Comparison of ENCODE assay signal across 15 cellular contexts in genomic region chr17:43014020-43014615, GRCh38. TPM values are rescaled to one million over a fixed set of nuclear protein-coding genes. Genes with fewer than 3 reads are reported as not detected.
DNase-seq lines count a peak whose midpoint lies in the region; ATAC-seq, FAIRE-seq and TF ChIP-seq lines count a peak whose summit lies in the region.
"Had no signal": no experiment of that assay in that cellular context is flagged by ENCODE, and none has a peak within 500 bp of the region (broad histone marks: within the 10 kb centered on the region; RNA-seq: fewer than 3 reads in every experiment).

No MANE protein-coding gene starts in this region.

- H2BK120ac ChIP-seq in H1 (replicated peaks; ENCODE audit: low read depth, low read length) = no peak overlapping the region

- WGBS in H1 (ENCODE audit: extremely low coverage in 1 of 2, insufficient coverage in 1 of 2, insufficient read length in 1 of 2, insufficient replicate concordance in 2 of 2, low coverage in 1 of 2, low lambda C conversion rate in 2 of 2, missing lambda C conversion rate in 1 of 2), 2 experiments = 92% methylated on average over 12 of the region's 12 CpGs; no CpG with 5 or more reads in 1 of the 2 experiments

- no peak overlapping the region for H2AFZ ChIP-seq in H1 (ENCODE audit: low read length)

- no peaks in the 10 kb centered on the region for H3K27me3 Mint-ChIP-seq in activated CD4-positive, alpha-beta T cell treated with anti-CD3 and anti-CD28 coated beads, Interleukin-2, amount 10 ng/mL, durations not matched to agents 24 days and 14 days
- H3K27me3 Mint-ChIP-seq in activated CD4-positive, alpha-beta T cell treated with anti-CD3 and anti-CD28 coated beads for 36 hours = no peaks in the 10 kb centered on the region
- H3K27me3 Mint-ChIP-seq in nephron progenitor cell (ENCODE audit: low read depth, poor library complexity) = peaks cover 2% of the 10 kb centered on the region
- H3K27me3 Mint-ChIP-seq: brain had no signal

- FAIRE-seq in H1 (lab: Jason Lieb, UNC) = no peak

- no peaks in the 10 kb centered on the region; the same call in 1 of the 2 replicates for H3K23me2 ChIP-seq in H1 (ENCODE audit: low read depth, low read length)

- H3K4me3 ChIP-seq in H1 (ENCODE audit: extremely low read depth in 1 of 4, insufficient read depth in 2 of 4, low read depth in 3 of 4, low read length in 4 of 4) = no peak overlapping the region
- no peak overlapping the region for H3K4me3 ChIP-seq in uterus
- H3K4me3 ChIP-seq: ovary had no signal

- DNase-seq in activated CD4-positive, alpha-beta T cell treated with anti-CD3 and anti-CD28 coated beads, Interleukin-2, amount 10 ng/mL, durations not matched to agents 24 days and 14 days = no peak
- no peak for DNase-seq in activated CD4-positive, alpha-beta T cell treated with anti-CD3 and anti-CD28 coated beads for 36 hours
- DNase-seq in H1 (ENCODE audit: low read depth in 1 of 2, low spot score in 2 of 2) (no peak), nephron progenitor cell (no peak), uterus (no peak), cerebellar nuclear complex (lab: John Stamatoyannopoulos, UW) (no peak), kidney tubule cell (ENCODE audit: low spot score) (no peak)
- DNase-seq: 8988T, activated gamma-delta T cell treated with Interleukin-2 at 50 U/mL for 16 hours, mesendoderm, NCI-H1092 treated with DMSO at 0.1 percent for 48 hours had no signal

- intact Hi-C loops in activated CD4-positive, alpha-beta T cell treated with anti-CD3 and anti-CD28 coated beads, Interleukin-2, amount 10 ng/mL, durations not matched to agents 24 days and 14 days (cut with micrococcal nuclease) = no loop called here
- intact Hi-C loops in activated CD4-positive, alpha-beta T cell treated with anti-CD3 and anti-CD28 coated beads for 36 hours (cut with DNase I, micrococcal nuclease) = no loop called here
- intact Hi-C loops in uterus (cut with DNase I; ENCODE audit: low total_unique reads) = no loop called here

- no peak overlapping the region; the same call in 1 of the 2 replicates for H4K8ac ChIP-seq in H1 (ENCODE audit: extremely low read depth, insufficient read depth, low read length)

- H3K4me1 ChIP-seq in H1 (replicated peaks in 1 of 4; ENCODE audit: control insufficient read depth in 3 of 4, insufficient read depth in 4 of 4, low read length in 3 of 4) (peaks cover 2 to 9% (median 4%) of the 10 kb centered on the region in 4 experiments; a peak in 6 of 7 replicates), uterus (no peaks in the 10 kb centered on the region)

- H3K36me3 Mint-ChIP-seq in activated CD4-positive, alpha-beta T cell treated with anti-CD3 and anti-CD28 coated beads, Interleukin-2, amount 10 ng/mL, durations not matched to agents 24 days and 14 days (ENCODE audit: low read depth) = peaks cover 28% of the 10 kb centered on the region
- H3K36me3 Mint-ChIP-seq in activated CD4-positive, alpha-beta T cell treated with anti-CD3 and anti-CD28 coated beads for 36 hours (ENCODE audit: low read depth) = peaks cover 21% of the 10 kb centered on the region
- H3K36me3 Mint-ChIP-seq in nephron progenitor cell (ENCODE audit: low read depth) = peaks cover 15% of the 10 kb centered on the region

- peak overlapping the region; percentile 20 for H3K27ac Mint-ChIP-seq in activated CD4-positive, alpha-beta T cell treated with anti-CD3 and anti-CD28 coated beads, Interleukin-2, amount 10 ng/mL, durations not matched to agents 24 days and 14 days
- H3K27ac Mint-ChIP-seq in activated CD4-positive, alpha-beta T cell treated with anti-CD3 and anti-CD28 coated beads for 36 hours = no peak overlapping the region
- peak overlapping the region; percentile 80 for H3K27ac Mint-ChIP-seq in nephron progenitor cell

- TF ChIP-seq RAD21 in H1 (IDR thresholded peaks at IDR 0.05 in 1 of 2, conservative IDR thresholded peaks at IDR 0.05 in 1 of 2; ENCODE audit: low read depth in 2 of 2, low read length in 2 of 2) = no peak

- H3K36me3 ChIP-seq in H1 (ENCODE audit: control insufficient read depth in 2 of 4, insufficient read depth in 4 of 4, low read length in 3 of 4) (peaks cover 6 to 35% (median 12%) of the 10 kb centered on the region in 4 experiments; a peak in 7 of 8 replicates), uterus (no peaks in the 10 kb centered on the region)
- H3K36me3 ChIP-seq: ovary had no signal

- H3K9ac ChIP-seq in H1 (replicated peaks in 1 of 4; ENCODE audit: extremely low read depth in 1 of 4, low read depth in 3 of 4, low read length in 3 of 4) = no peak overlapping the region

- no peak overlapping the region for H2BK20ac ChIP-seq in H1 (ENCODE audit: low read length)

- no peak overlapping the region for H3K4me2 ChIP-seq in H1 (ENCODE audit: insufficient read depth in 1 of 2, low read depth in 2 of 2, low read length in 2 of 2)

- H3K14ac ChIP-seq in H1 (ENCODE audit: insufficient read length) = no peak overlapping the region

- no peak for TF ChIP-seq POLR2A in H1 (IDR thresholded peaks at IDR 0.05; ENCODE audit: control extremely low read depth in 1 of 2, low read depth in 2 of 2, low read length in 2 of 2)
- no peak for TF ChIP-seq POLR2A in uterus (IDR thresholded peaks at IDR 0.05)

- H3K23ac ChIP-seq in H1 (ENCODE audit: insufficient read length) = no peak overlapping the region

- peaks cover 0 to 15% of the 10 kb centered on the region in 2 experiments; a peak in 2 of 4 replicates for H3K79me2 ChIP-seq in H1 (ENCODE audit: control insufficient read depth in 1 of 2, insufficient read depth in 2 of 2, low read length in 2 of 2)

- peaks cover 19% of the 10 kb centered on the region for H3K4me1 Mint-ChIP-seq in activated CD4-positive, alpha-beta T cell treated with anti-CD3 and anti-CD28 coated beads, Interleukin-2, amount 10 ng/mL, durations not matched to agents 24 days and 14 days
- H3K4me1 Mint-ChIP-seq in activated CD4-positive, alpha-beta T cell treated with anti-CD3 and anti-CD28 coated beads for 36 hours = peaks cover 14% of the 10 kb centered on the region
- H3K4me1 Mint-ChIP-seq in nephron progenitor cell = peaks cover 58% of the 10 kb centered on the region

- H2AK5ac ChIP-seq in H1 (ENCODE audit: low read depth, low read length) = no peak overlapping the region

- TF ChIP-seq EP300 in H1 (IDR thresholded peaks at IDR 0.05; ENCODE audit: borderline replicate concordance in 1 of 2, low read depth in 2 of 2, low read length in 2 of 2) = no peak

- no peak overlapping the region for H3K27ac ChIP-seq in H1 (ENCODE audit: low read depth, low read length)
- H3K27ac ChIP-seq in uterus = peak overlapping the region; percentile 54 to 62
- H3K27ac ChIP-seq: ovary had no signal

- H3K9me3 ChIP-seq in H1 (ENCODE audit: insufficient read depth in 2 of 2, low read depth in 1 of 2, low read length in 1 of 2) = no peaks in the 10 kb centered on the region
- no peaks in the 10 kb centered on the region for H3K9me3 ChIP-seq in uterus
- H3K9me3 ChIP-seq: ovary had no signal

- H3K56ac ChIP-seq in H1 (replicated peaks; ENCODE audit: insufficient read length, low read depth, low read length) = no peak overlapping the region

- no peak overlapping the region for H3K4ac ChIP-seq in H1 (replicated peaks; ENCODE audit: insufficient read length, low read depth, low read length)

- no peak overlapping the region for H2BK12ac ChIP-seq in H1 (ENCODE audit: low read depth, low read length)

- POLR2A ChIA-PET in activated CD4-positive, alpha-beta T cell treated with anti-CD3 and anti-CD28 coated beads for 36 hours (lab: Charles Lee) = no interaction called here
- POLR2A ChIA-PET in H1 (lab: Charles Lee; ENCODE audit: partially characterized antibody) = interaction anchor here (1.0 to 7.5 kb wide), 9 partner anchors 8 to 301 kb away, joined by 3 to 104 read pairs (median 4); partner anchors contain the start of genes IFI35, RPL27, TMEM106A and VAT1

- no peaks in the 10 kb centered on the region for H3K9me3 Mint-ChIP-seq in activated CD4-positive, alpha-beta T cell treated with anti-CD3 and anti-CD28 coated beads, Interleukin-2, amount 10 ng/mL, durations not matched to agents 24 days and 14 days
- no peaks in the 10 kb centered on the region for H3K9me3 Mint-ChIP-seq in activated CD4-positive, alpha-beta T cell treated with anti-CD3 and anti-CD28 coated beads for 36 hours (ENCODE audit: low read depth)
- H3K9me3 Mint-ChIP-seq in nephron progenitor cell = no peaks in the 10 kb centered on the region

- H3K4me3 Mint-ChIP-seq in activated CD4-positive, alpha-beta T cell treated with anti-CD3 and anti-CD28 coated beads, Interleukin-2, amount 10 ng/mL, durations not matched to agents 24 days and 14 days = no peak overlapping the region
- H3K4me3 Mint-ChIP-seq in activated CD4-positive, alpha-beta T cell treated with anti-CD3 and anti-CD28 coated beads for 36 hours = no peak overlapping the region
- no peak overlapping the region for H3K4me3 Mint-ChIP-seq in nephron progenitor cell

- no peak overlapping the region for H4K91ac ChIP-seq in H1 (replicated peaks; ENCODE audit: insufficient read length, low read length)

- 0 out of 2 replicates have a peak overlapping the region, but pooled peaks have one; percentile 44 for H2BK5ac ChIP-seq in H1 (ENCODE audit: low read depth, low read length)

- H3K27me3 ChIP-seq in H1 (replicated peaks in 1 of 4; ENCODE audit: control insufficient read depth in 3 of 4, extremely low read depth in 1 of 4, insufficient read depth in 3 of 4, low read length in 3 of 4) = no peaks in the 10 kb centered on the region
- no peaks in the 10 kb centered on the region for H3K27me3 ChIP-seq in uterus
- H3K27me3 ChIP-seq: ovary had no signal

- no peak for ATAC-seq in activated CD4-positive, alpha-beta T cell treated with anti-CD3 and anti-CD28 coated beads for 36 hours
- no peak for ATAC-seq in GM21515 (IDR thresholded peaks at IDR 0.05; ENCODE audit: unreplicated experiment)

- no peak overlapping the region for H4K5ac ChIP-seq in H1 (ENCODE audit: insufficient read length, low read depth, low read length)

- peaks cover 10% of the 10 kb centered on the region; the same call in 1 of the 2 replicates for H3K79me1 ChIP-seq in H1 (ENCODE audit: low read depth, low read length)

- TF ChIP-seq CTCF in H1 (IDR thresholded peaks at IDR 0.05; ENCODE audit: control extremely low read depth in 1 of 3, insufficient read depth in 1 of 3, low read depth in 1 of 3, low read length in 3 of 3) (no peak), nephron progenitor cell (IDR thresholded peaks at IDR 0.05) (no peak), uterus (IDR thresholded peaks at IDR 0.05) (no peak)

- no peak overlapping the region for H3K18ac ChIP-seq in H1 (ENCODE audit: extremely low read depth, low read length)

- H4K20me1 ChIP-seq in H1 (replicated peaks in 1 of 2; ENCODE audit: control insufficient read depth in 1 of 2, insufficient read depth in 2 of 2, low read length in 2 of 2) = peaks cover 12% of the 10 kb centered on the region in 2 experiments

- CTCF ChIA-PET in activated CD4-positive, alpha-beta T cell treated with anti-CD3 and anti-CD28 coated beads for 36 hours (lab: Charles Lee) = no interaction called here
- CTCF ChIA-PET in H1 (lab: Charles Lee; ENCODE audit: partially characterized antibody) = interaction anchor here (0.5 to 1.3 kb wide), 5 partner anchors 8 to 257 kb away, joined by 3 read pairs; no protein-coding TSS in a partner anchor

- H2BK15ac ChIP-seq in H1 (ENCODE audit: low read length) = no peak overlapping the region

RNA-seq across cellular contexts. Expression of gene IFI35, which starts 7.5 kb away (rescaled TPM):
- total RNA-seq in activated CD4-positive, alpha-beta T cell treated with anti-CD3 and anti-CD28 coated beads, Interleukin-2, amount 10 ng/mL, durations not matched to agents 24 days and 14 days = 51.9 and 55.2 TPM in 2 replicates
- total RNA-seq in activated CD4-positive, alpha-beta T cell treated with anti-CD3 and anti-CD28 coated beads for 36 hours = 10 to 100 TPM; 65.3 to 68.1 TPM
- 2.0 and 2.5 TPM in 2 replicates for total RNA-seq in H1 (2021; fragmentation: NEBNext Ultra II Directional; extraction: Animal tissue kit (Norgen Biotek cat#: 25700))
- polyA plus RNA-seq in H1 (2011; rRNA removed) = 4.7 and 4.9 TPM in 2 replicates
- polyA plus RNA-seq in H1 (2011; cell fraction: cytosol; rRNA removed) = 4.8 TPM
- 3.7 TPM for polyA plus RNA-seq in H1 (2011; cell fraction: nucleus; rRNA removed)
- polyA plus RNA-seq in H1 (2012, experiment 1 of 2) = 2.5 to 5.1 TPM (median 4.2 TPM) in 4 replicates
- polyA plus RNA-seq in H1 (2012, experiment 2 of 2) = 3.8 TPM
- 0.77 TPM for polyA plus RNA-seq in H1 (2013, experiment 1 of 2)
- polyA plus RNA-seq in H1 (2013, experiment 2 of 2) = 0.66 TPM
- 2.1 and 3.5 TPM in 2 replicates for polyA minus RNA-seq in H1 (2011; rRNA and poly(A)+ RNA removed)
- 3.4 TPM for polyA minus RNA-seq in H1 (2011; cell fraction: cytosol; rRNA and poly(A)+ RNA removed)
- 2.2 TPM for polyA minus RNA-seq in H1 (2011; cell fraction: nucleus; rRNA and poly(A)+ RNA removed)
- 10 to 100 TPM in 2 of 4 donors, 1 to 10 TPM in 2; 5.9 to 31.4 (median 10.0) TPM for total RNA-seq in uterus

RNA-seq across cellular contexts. Expression of gene VAT1, which starts 8.1 kb away (rescaled TPM):
- 17.9 and 18.8 TPM in 2 replicates for total RNA-seq in activated CD4-positive, alpha-beta T cell treated with anti-CD3 and anti-CD28 coated beads, Interleukin-2, amount 10 ng/mL, durations not matched to agents 24 days and 14 days
- total RNA-seq in activated CD4-positive, alpha-beta T cell treated with anti-CD3 and anti-CD28 coated beads for 36 hours = 10 to 100 TPM; 26.1 to 35.0 TPM
- 281 and 295 TPM in 2 replicates for total RNA-seq in H1 (2021; fragmentation: NEBNext Ultra II Directional; extraction: Animal tissue kit (Norgen Biotek cat#: 25700))
- polyA plus RNA-seq in H1 (2011; rRNA removed) = 200 and 269 TPM in 2 replicates
- polyA plus RNA-seq in H1 (2011; cell fraction: cytosol; rRNA removed) = 246 TPM
- polyA plus RNA-seq in H1 (2011; cell fraction: nucleus; rRNA removed) = 211 TPM
- polyA plus RNA-seq in H1 (2012, experiment 1 of 2) = 312 to 485 TPM (median 385 TPM) in 4 replicates
- 284 TPM for polyA plus RNA-seq in H1 (2012, experiment 2 of 2)
- polyA plus RNA-seq in H1 (2013, experiment 1 of 2) = 209 TPM
- 231 TPM for polyA plus RNA-seq in H1 (2013, experiment 2 of 2)
- polyA minus RNA-seq in H1 (2011; rRNA and poly(A)+ RNA removed) = 360 and 517 TPM in 2 replicates
- polyA minus RNA-seq in H1 (2011; cell fraction: cytosol; rRNA and poly(A)+ RNA removed) = 175 TPM
- polyA minus RNA-seq in H1 (2011; cell fraction: nucleus; rRNA and poly(A)+ RNA removed) = 93.2 TPM
- 100 to 1,000 TPM in 3 of 4 donors, 10 to 100 TPM in 1; 59.5 to 187 (median 152) TPM for total RNA-seq in uterus

RNA-seq across cellular contexts. Expression of gene RND2, which starts 10.9 kb away (rescaled TPM):
- total RNA-seq in activated CD4-positive, alpha-beta T cell treated with anti-CD3 and anti-CD28 coated beads, Interleukin-2, amount 10 ng/mL, durations not matched to agents 24 days and 14 days = 0.07 TPM in 2 replicates
- total RNA-seq in activated CD4-positive, alpha-beta T cell treated with anti-CD3 and anti-CD28 coated beads for 36 hours = under 1 TPM; 0.05 to 0.16 TPM
- total RNA-seq in H1 (2021; fragmentation: NEBNext Ultra II Directional; extraction: Animal tissue kit (Norgen Biotek cat#: 25700)) = 51.3 and 56.8 TPM in 2 replicates
- 61.4 and 76.2 TPM in 2 replicates for polyA plus RNA-seq in H1 (2011; rRNA removed)
- 77.8 TPM for polyA plus RNA-seq in H1 (2011; cell fraction: cytosol; rRNA removed)
- polyA plus RNA-seq in H1 (2011; cell fraction: nucleus; rRNA removed) = 48.9 TPM
- 48.4 to 68.0 TPM (median 59.0 TPM) in 4 replicates for polyA plus RNA-seq in H1 (2012, experiment 1 of 2)
- polyA plus RNA-seq in H1 (2012, experiment 2 of 2) = 60.7 TPM
- 22.6 TPM for polyA plus RNA-seq in H1 (2013, experiment 1 of 2)
- polyA plus RNA-seq in H1 (2013, experiment 2 of 2) = 21.5 TPM
- 38.7 and 39.0 TPM in 2 replicates for polyA minus RNA-seq in H1 (2011; rRNA and poly(A)+ RNA removed)
- polyA minus RNA-seq in H1 (2011; cell fraction: cytosol; rRNA and poly(A)+ RNA removed) = 17.8 TPM
- 15.3 TPM for polyA minus RNA-seq in H1 (2011; cell fraction: nucleus; rRNA and poly(A)+ RNA removed)
- 10 to 100 TPM in 1 of 4 donors, 1 to 10 TPM in 2, under 1 TPM in 1; 0.88 to 14.0 (median 3.5) TPM for total RNA-seq in uterus
- total RNA-seq: SK-MEL-5 had no signal

RNA-seq across cellular contexts. Expression of gene RPL27, which starts 15.9 kb away (rescaled TPM):
- 1,178 and 1,206 TPM in 2 replicates for total RNA-seq in activated CD4-positive, alpha-beta T cell treated with anti-CD3 and anti-CD28 coated beads, Interleukin-2, amount 10 ng/mL, durations not matched to agents 24 days and 14 days
- total RNA-seq in activated CD4-positive, alpha-beta T cell treated with anti-CD3 and anti-CD28 coated beads for 36 hours = 1,000 to 10,000 TPM; 1,703 to 2,161 TPM
- total RNA-seq in H1 (2021; fragmentation: NEBNext Ultra II Directional; extraction: Animal tissue kit (Norgen Biotek cat#: 25700)) = 1,415 and 1,425 TPM in 2 replicates
- polyA plus RNA-seq in H1 (2011; rRNA removed) = 3,779 and 3,900 TPM in 2 replicates
- polyA plus RNA-seq in H1 (2011; cell fraction: cytosol; rRNA removed) = 3,674 TPM
- polyA plus RNA-seq in H1 (2011; cell fraction: nucleus; rRNA removed) = 1,465 TPM
- polyA plus RNA-seq in H1 (2012, experiment 1 of 2) = 1,928 to 4,480 TPM (median 4,033 TPM) in 4 replicates
- polyA plus RNA-seq in H1 (2012, experiment 2 of 2) = 7,082 TPM
- polyA plus RNA-seq in H1 (2013, experiment 1 of 2) = 5,965 TPM
- 5,738 TPM for polyA plus RNA-seq in H1 (2013, experiment 2 of 2)
- polyA minus RNA-seq in H1 (2011; rRNA and poly(A)+ RNA removed) = 639 and 673 TPM in 2 replicates
- polyA minus RNA-seq in H1 (2011; cell fraction: cytosol; rRNA and poly(A)+ RNA removed) = 757 TPM
- polyA minus RNA-seq in H1 (2011; cell fraction: nucleus; rRNA and poly(A)+ RNA removed) = 1,343 TPM
- total RNA-seq in uterus = 1,000 to 10,000 TPM in 3 of 4 donors, 100 to 1,000 TPM in 1; 635 to 7,543 (median 1,847) TPM

RNA-seq across cellular contexts. Expression of gene RUNDC1, which starts 33.8 kb away (rescaled TPM):
- total RNA-seq in activated CD4-positive, alpha-beta T cell treated with anti-CD3 and anti-CD28 coated beads, Interleukin-2, amount 10 ng/mL, durations not matched to agents 24 days and 14 days = 20.2 and 20.5 TPM in 2 replicates
- 10 to 100 TPM; 12.3 to 12.5 TPM for total RNA-seq in activated CD4-positive, alpha-beta T cell treated with anti-CD3 and anti-CD28 coated beads for 36 hours
- 10.7 and 11.9 TPM in 2 replicates for total RNA-seq in H1 (2021; fragmentation: NEBNext Ultra II Directional; extraction: Animal tissue kit (Norgen Biotek cat#: 25700))
- 7.9 and 9.4 TPM in 2 replicates for polyA plus RNA-seq in H1 (2011; rRNA removed)
- polyA plus RNA-seq in H1 (2011; cell fraction: cytosol; rRNA removed) = 8.5 TPM
- 8.2 TPM for polyA plus RNA-seq in H1 (2011; cell fraction: nucleus; rRNA removed)
- polyA plus RNA-seq in H1 (2012, experiment 1 of 2) = 9.5 to 9.8 TPM (median 9.7 TPM) in 4 replicates
- 5.9 TPM for polyA plus RNA-seq in H1 (2012, experiment 2 of 2)
- 7.2 TPM for polyA plus RNA-seq in H1 (2013, experiment 1 of 2)
- polyA plus RNA-seq in H1 (2013, experiment 2 of 2) = 7.8 TPM
- polyA minus RNA-seq in H1 (2011; rRNA and poly(A)+ RNA removed) = 16.5 and 17.5 TPM in 2 replicates
- 7.4 TPM for polyA minus RNA-seq in H1 (2011; cell fraction: cytosol; rRNA and poly(A)+ RNA removed)
- 9.1 TPM for polyA minus RNA-seq in H1 (2011; cell fraction: nucleus; rRNA and poly(A)+ RNA removed)
- total RNA-seq in uterus = 10 to 100 TPM; 10.8 to 18.3 (median 13.1) TPM
